In the genomic region with DNA sequence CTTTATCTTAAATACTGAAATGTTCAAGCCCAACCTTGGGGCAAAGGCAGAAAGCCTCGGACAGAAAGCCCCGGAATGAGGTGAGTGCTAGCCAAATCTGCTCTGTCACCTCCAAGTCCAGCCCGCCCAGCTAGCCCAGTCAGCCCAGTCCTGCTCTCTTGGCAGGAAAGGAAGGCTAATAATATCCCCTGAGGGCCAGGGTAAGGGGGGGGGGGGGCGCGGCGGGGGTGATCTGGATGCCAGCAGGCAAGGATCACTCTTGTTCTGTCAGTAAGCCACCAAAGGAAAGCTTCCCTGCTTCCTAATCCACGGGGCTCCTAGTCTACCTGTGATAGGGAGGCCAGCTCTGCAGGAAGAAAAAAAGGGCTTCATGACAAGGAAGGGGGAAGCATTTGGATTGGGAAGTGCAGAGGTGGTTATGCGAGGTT, we compare ENCODE assay signal across 8 cellular contexts. TPM values are rescaled to one million over a fixed set of nuclear protein-coding genes. Genes with fewer than 3 reads are reported as not detected.
DNase-seq lines count a peak whose midpoint lies in the region; ATAC-seq, FAIRE-seq and TF ChIP-seq lines count a peak whose summit lies in the region.

No MANE protein-coding gene starts in this region.

- no peak for FAIRE-seq in frontal cortex (lab: Jason Lieb, UNC)

- peaks cover 6% of the 10 kb centered on the region for H3K79me2 ChIP-seq in parathyroid adenoma

- H3K4me3 Mint-ChIP-seq in activated naive CD4-positive, alpha-beta T cell treated with anti-CD3 and anti-CD28 coated beads, Interleukin-2, amount 10 ng/mL, durations not matched to agents 7 days and 5 days = peak overlapping the region; percentile 81

- no peaks in the 10 kb centered on the region for H3K9me3 ChIP-seq in WERI-Rb-1 (ENCODE audit: severe bottlenecking)
- no peaks in the 10 kb centered on the region for H3K9me3 ChIP-seq in parathyroid adenoma (ENCODE audit: control insufficient read depth, low read length)

- peaks cover 4% of the 10 kb centered on the region for H3K4me1 ChIP-seq in parathyroid adenoma

- peak overlapping the region; percentile 72 for H2AFZ ChIP-seq in parathyroid adenoma

- TF ChIP-seq CTCF in WERI-Rb-1 (IDR thresholded peaks at IDR 0.05; ENCODE audit: low read depth, low read length) = no peak
- TF ChIP-seq CTCF in parathyroid adenoma (IDR thresholded peaks at IDR 0.05) = no peak

- H3K27me3 ChIP-seq in WERI-Rb-1 (ENCODE audit: insufficient read depth, low read depth, severe bottlenecking) (no peaks in the 10 kb centered on the region), parathyroid adenoma (ENCODE audit: control insufficient read depth, insufficient read depth, low read length) (no peaks in the 10 kb centered on the region)

- no peak for DNase-seq in activated naive CD4-positive, alpha-beta T cell treated with anti-CD3 and anti-CD28 coated beads, Interleukin-2, amount 10 ng/mL, durations not matched to agents 7 days and 5 days
- no peak for DNase-seq in activated naive CD4-positive, alpha-beta T cell treated with anti-CD3 and anti-CD28 coated beads, Interleukin-2, amount 50 U/mL, for 72 hours (ENCODE audit: low spot score in 2 of 2)
- DNase-seq in WERI-Rb-1 (peak; percentile 58), frontal cortex (ENCODE audit: low spot score in 2 of 2) (peak; percentile 41 to 44), dedifferentiated amniotic fluid mesenchymal stem cell (ENCODE audit: extremely low spot score) (no peak), SKM-1 (lab: John Stamatoyannopoulos, UW; ENCODE audit: unreplicated experiment) (no peak), NCI-H2196 treated with DMSO at 0.1 percent for 48 hours (lab: John Stamatoyannopoulos, UW; ENCODE audit: unreplicated experiment) (no peak)

- H3K4me3 ChIP-seq in WERI-Rb-1 (ENCODE audit: low read depth, low read length) = peak overlapping the region; percentile 72
- H3K4me3 ChIP-seq in parathyroid adenoma (ENCODE audit: low read depth, low read length) = peak overlapping the region; percentile 77

- H3K36me3 Mint-ChIP-seq in activated naive CD4-positive, alpha-beta T cell treated with anti-CD3 and anti-CD28 coated beads, Interleukin-2, amount 10 ng/mL, durations not matched to agents 7 days and 5 days = peaks cover 4% of the 10 kb centered on the region
- H3K36me3 Mint-ChIP-seq in activated naive CD4-positive, alpha-beta T cell treated with anti-CD3 and anti-CD28 coated beads, Interleukin-2, amount 50 U/mL, for 72 hours = no peaks in the 10 kb centered on the region

- H3K36me3 ChIP-seq in WERI-Rb-1 = no peaks in the 10 kb centered on the region
- no peaks in the 10 kb centered on the region for H3K36me3 ChIP-seq in parathyroid adenoma (ENCODE audit: control insufficient read depth, insufficient read depth, low read length)

- peak overlapping the region; percentile 99 for H3K4me2 ChIP-seq in parathyroid adenoma (ENCODE audit: low read length)

- H3K4me1 Mint-ChIP-seq in activated naive CD4-positive, alpha-beta T cell treated with anti-CD3 and anti-CD28 coated beads, Interleukin-2, amount 10 ng/mL, durations not matched to agents 7 days and 5 days = peaks cover 28% of the 10 kb centered on the region

- ATAC-seq in activated naive CD4-positive, alpha-beta T cell treated with anti-CD3 and anti-CD28 coated beads, Interleukin-2, amount 50 U/mL, for 72 hours = no peak

- H3K27ac ChIP-seq in WERI-Rb-1 (peak overlapping the region; percentile 24), parathyroid adenoma (peak overlapping the region; percentile 27)

- no peak overlapping the region for H3K27ac Mint-ChIP-seq in activated naive CD4-positive, alpha-beta T cell treated with anti-CD3 and anti-CD28 coated beads, Interleukin-2, amount 10 ng/mL, durations not matched to agents 7 days and 5 days
- peak overlapping the region in 1 of 2 donors; percentile 92 for H3K27ac Mint-ChIP-seq in activated naive CD4-positive, alpha-beta T cell treated with anti-CD3 and anti-CD28 coated beads, Interleukin-2, amount 50 U/mL, for 72 hours

- CTCF ChIA-PET in activated naive CD4-positive, alpha-beta T cell treated with anti-CD3 and anti-CD28 coated beads, Interleukin-2, amount 10 ng/mL, durations not matched to agents 7 days and 5 days (lab: Charles Lee) = interaction anchor here (0.6 to 2.6 kb wide), 9 partner anchors 9 to 896 kb away, joined by 3 to 15 read pairs (median 4); a partner anchor contains a TSS

- H3K9ac ChIP-seq in parathyroid adenoma = no peak overlapping the region

- H3K27me3 Mint-ChIP-seq in activated naive CD4-positive, alpha-beta T cell treated with anti-CD3 and anti-CD28 coated beads, Interleukin-2, amount 10 ng/mL, durations not matched to agents 7 days and 5 days = no peaks in the 10 kb centered on the region

- no peaks in the 10 kb centered on the region for H3K9me3 Mint-ChIP-seq in activated naive CD4-positive, alpha-beta T cell treated with anti-CD3 and anti-CD28 coated beads, Interleukin-2, amount 10 ng/mL, durations not matched to agents 7 days and 5 days
- H3K9me3 Mint-ChIP-seq in activated naive CD4-positive, alpha-beta T cell treated with anti-CD3 and anti-CD28 coated beads, Interleukin-2, amount 50 U/mL, for 72 hours = no peaks in the 10 kb centered on the region

RNA-seq across cellular contexts. Expression of a gene that starts 1.1 kb away (rescaled TPM):
- 10 to 100 TPM; 28.8 to 42.1 TPM for total RNA-seq in activated naive CD4-positive, alpha-beta T cell treated with anti-CD3 and anti-CD28 coated beads, Interleukin-2, amount 50 U/mL, for 72 hours
- 52.2 TPM for total RNA-seq in frontal cortex

RNA-seq across cellular contexts. Expression of a gene that starts 28.8 kb away (rescaled TPM):
- total RNA-seq in activated naive CD4-positive, alpha-beta T cell treated with anti-CD3 and anti-CD28 coated beads, Interleukin-2, amount 50 U/mL, for 72 hours = 10 to 100 TPM; 29.3 to 37.8 TPM
- 5.3 TPM for total RNA-seq in frontal cortex

Comparison
In these comparisons a context has a peak if more than half of its experiments do, and no peak if none do; other contexts are left out.
1. DNase-seq: peak in WERI-Rb-1 (single experiment) and frontal cortex (2 of 2); none in activated naive CD4-positive, alpha-beta T cell treated with anti-CD3 and anti-CD28 coated beads, Interleukin-2, amount 10 ng/mL, durations not matched to agents 7 days and 5 days (single experiment), activated naive CD4-positive, alpha-beta T cell treated with anti-CD3 and anti-CD28 coated beads, Interleukin-2, amount 50 U/mL, for 72 hours (0 of 2), dedifferentiated amniotic fluid mesenchymal stem cell (single experiment), SKM-1 (single experiment) and NCI-H2196 treated with DMSO at 0.1 percent for 48 hours (single experiment).